Comparison of ENCODE assay signal across 20 cellular contexts in the genomic region with DNA sequence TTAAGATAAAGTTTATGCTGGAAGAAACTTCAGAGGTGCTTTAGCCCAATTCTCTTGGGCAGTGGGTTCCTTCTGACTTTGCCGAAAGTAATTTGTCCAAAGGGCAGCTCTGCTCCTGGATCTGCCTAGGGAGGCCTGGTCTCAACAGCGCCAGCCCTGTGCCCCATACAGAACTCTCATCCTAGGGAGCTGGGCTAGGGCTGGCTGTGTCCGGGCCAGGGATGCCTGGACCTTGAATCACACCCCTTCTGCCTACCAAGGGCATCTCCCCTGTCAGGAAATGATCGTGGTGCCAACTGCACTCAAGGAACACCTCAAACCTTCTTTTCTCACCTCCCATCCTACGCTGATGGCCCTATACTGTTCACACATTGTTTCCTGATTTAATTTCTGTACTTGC. TPM values are rescaled to one million over a fixed set of nuclear protein-coding genes. Genes with fewer than 3 reads are reported as not detected.
A peak's percentile ranks its signal among the peaks of the same experiment; 100 is the strongest.
DNase-seq lines count a peak whose midpoint lies in the region; ATAC-seq and TF ChIP-seq lines count a peak whose summit lies in the region.
"Had no signal": no experiment of that assay in that cellular context is flagged by ENCODE, and none has a peak within 500 bp of the region (broad histone marks: within the 10 kb centered on the region; RNA-seq: fewer than 3 reads in every experiment).

No MANE protein-coding gene starts in this region.

- intact Hi-C loops in uterus (cut with DNase I; ENCODE audit: low total_unique reads), result no loop called here

- ATAC-seq in HG02571 (IDR thresholded peaks at IDR 0.05; ENCODE audit: unreplicated experiment) (no peak), GM18517 (IDR thresholded peaks at IDR 0.05; ENCODE audit: unreplicated experiment) (no peak)

- H3K4me3 ChIP-seq in uterus, result no peak overlapping the region

- no peak overlapping the region for H3K4me3 Mint-ChIP-seq in mesothelial cell of epicardium
- H3K4me3 Mint-ChIP-seq: H9 had no signal

- TF ChIP-seq CTCF in mesothelial cell of epicardium (IDR thresholded peaks at IDR 0.05; ENCODE audit: unreplicated experiment) (no peak), uterus (IDR thresholded peaks at IDR 0.05) (no peak)

- H3K27me3 Mint-ChIP-seq in mesothelial cell of epicardium (ENCODE audit: low read depth), result peaks cover 33% of the 10 kb centered on the region

- no peaks in the 10 kb centered on the region for H3K36me3 Mint-ChIP-seq in mesothelial cell of epicardium
- H3K36me3 Mint-ChIP-seq: CD8-positive, alpha-beta memory T cell had no signal

- no peaks in the 10 kb centered on the region for H3K36me3 ChIP-seq in uterus

- H3K27ac ChIP-seq in uterus, result peak overlapping the region; percentile 3 to 48
- H3K27ac ChIP-seq: 22Rv1 had no signal

- peaks cover 3 to 8% of the 10 kb centered on the region in 2 donors for H3K27me3 ChIP-seq in uterus

- peak overlapping the region; percentile 61 for H3K27ac Mint-ChIP-seq in mesothelial cell of epicardium
- H3K27ac Mint-ChIP-seq: H9 had no signal

- H3K4me1 Mint-ChIP-seq in mesothelial cell of epicardium, result peaks cover 86% of the 10 kb centered on the region

- H3K9me3 ChIP-seq in uterus, result no peaks in the 10 kb centered on the region

- no peaks in the 10 kb centered on the region for H3K4me1 ChIP-seq in uterus

- DNase-seq in DMS153 treated with DMSO at 0.1 percent for 48 hours (lab: John Stamatoyannopoulos, UW; ENCODE audit: unreplicated experiment), result peak; percentile 61
- DNase-seq in DMS153 (lab: John Stamatoyannopoulos, UW), result no peak
- DNase-seq in globus pallidus (ENCODE audit: low spot score), result peak; percentile 29
- no peak for DNase-seq in mesothelial cell of epicardium (ENCODE audit: low spot score in 2 of 2, unreplicated experiment in 2 of 2)
- no peak for DNase-seq in uterus
- no peak for DNase-seq in germinal center (ENCODE audit: low spot score)
- DNase-seq: activated naive CD4-positive, alpha-beta T cell; CD8-positive, alpha-beta memory T cell; GF-D8; H9; Karpas-422; midbrain; NCI-H187; NK-92 treated with Interleukin-12 subunit alpha and Interleukin-12 subunit beta, amount 100 ng/mL, for 24 hours; SHP77; stimulated activated CD4-positive, alpha-beta T cell treated with anti-CD3 and anti-CD28 coated beads, Interleukin-1b, Interleukin-23, amount 100 ng/mL, for 48 hours; stimulated activated CD8-positive, alpha-beta memory T cell treated with anti-CD3 and anti-CD28 coated beads, Interleukin-4, amount 100 ng/mL, for 48 hours had no signal

- no peaks in the 10 kb centered on the region for H3K9me3 Mint-ChIP-seq in mesothelial cell of epicardium
- H3K9me3 Mint-ChIP-seq: CD8-positive, alpha-beta memory T cell; H9 had no signal

- TF ChIP-seq POLR2A in uterus (IDR thresholded peaks at IDR 0.05), result no peak

RNA-seq across cellular contexts. Expression of gene NFIB, which starts 37.3 kb away (rescaled TPM):
- total RNA-seq in mesothelial cell of epicardium (213 to 237 TPM (median 230 TPM) in 3 replicates), uterus (100 to 1,000 TPM in 3 of 4 donors, 10 to 100 TPM in 1; 85.3 to 173 (median 115) TPM)
- total RNA-seq: CD8-positive, alpha-beta memory T cell had no signal

Comparison
In these comparisons a context has a peak if more than half of its experiments do, and no peak if none do; other contexts are left out.
1. DNase-seq: peak in DMS153 treated with DMSO at 0.1 percent for 48 hours (single experiment) and globus pallidus (single experiment); none in DMS153 (single experiment), mesothelial cell of epicardium (0 of 2), uterus (0 of 2) and germinal center (single experiment).